In genomic region chr1:202106340-202107284, GRCh38 we compare ENCODE assay signal across 11 cellular contexts. TPM values are rescaled to one million over a fixed set of nuclear protein-coding genes. Genes with fewer than 3 reads are reported as not detected.
DNase-seq lines count a peak whose midpoint lies in the region; FAIRE-seq and TF ChIP-seq lines count a peak whose summit lies in the region.
"Had no signal": no experiment of that assay in that cellular context is flagged by ENCODE, and none has a peak within 500 bp of the region (broad histone marks: within the 10 kb centered on the region; RNA-seq: fewer than 3 reads in every experiment).

No MANE protein-coding gene starts in this region.

- H3K4me1 Mint-ChIP-seq in CD4-positive, alpha-beta memory T cell: no peaks in the 10 kb centered on the region
- H3K4me1 Mint-ChIP-seq: activated B cell treated with CpG ODN at 0.5 μM for 24 hours; activated naive CD8-positive, alpha-beta T cell treated with anti-CD3 and anti-CD28 coated beads, Interleukin-2, amount 50 U/mL, for 24 hours had no signal

- no peaks in the 10 kb centered on the region for H3K36me3 Mint-ChIP-seq in CD4-positive, alpha-beta memory T cell
- H3K36me3 Mint-ChIP-seq: natural killer cell treated with Interleukin-12 subunit alpha and Interleukin-12 subunit beta and Interleukin-15 and Interleukin-18, amount 100 ng/mL, for 72 hours had no signal

- intact Hi-C loops in CD4-positive, alpha-beta memory T cell (cut with micrococcal nuclease): no loop called here

- H3K4me3 ChIP-seq in NT2/D1 (ENCODE audit: insufficient read length, low read depth) (no peak overlapping the region), right atrium auricular region (no peak overlapping the region), small intestine (ENCODE audit: low read depth in 1 of 2, low read length in 2 of 2) (no peak overlapping the region)
- H3K4me3 ChIP-seq in CD4-positive, alpha-beta memory T cell (ENCODE audit: low read length in 2 of 2): no peak overlapping the region

- H3K27me3 Mint-ChIP-seq in CD4-positive, alpha-beta memory T cell: no peaks in the 10 kb centered on the region
- H3K27me3 Mint-ChIP-seq: activated naive CD8-positive, alpha-beta T cell treated with anti-CD3 and anti-CD28 coated beads, Interleukin-2, amount 50 U/mL, for 24 hours had no signal

- peak overlapping the region; percentile 63 for H3K9ac ChIP-seq in NT2/D1 (ENCODE audit: insufficient read length, low read depth)

- H3K4me3 Mint-ChIP-seq in CD4-positive, alpha-beta memory T cell: no peak overlapping the region
- H3K4me3 Mint-ChIP-seq: activated B cell treated with CpG ODN at 0.5 μM for 24 hours; activated naive CD8-positive, alpha-beta T cell treated with anti-CD3 and anti-CD28 coated beads, Interleukin-2, amount 50 U/mL, for 24 hours; natural killer cell treated with Interleukin-12 subunit alpha and Interleukin-12 subunit beta and Interleukin-15 and Interleukin-18, amount 100 ng/mL, for 72 hours had no signal

- H3K9me3 Mint-ChIP-seq in CD4-positive, alpha-beta memory T cell: no peaks in the 10 kb centered on the region
- H3K9me3 Mint-ChIP-seq: activated B cell treated with CpG ODN at 0.5 μM for 24 hours; activated naive CD8-positive, alpha-beta T cell treated with anti-CD3 and anti-CD28 coated beads, Interleukin-2, amount 50 U/mL, for 24 hours; natural killer cell treated with Interleukin-12 subunit alpha and Interleukin-12 subunit beta and Interleukin-15 and Interleukin-18, amount 100 ng/mL, for 72 hours had no signal

- H3K9me3 ChIP-seq in NT2/D1 (ENCODE audit: insufficient read depth, low read length) (no peaks in the 10 kb centered on the region), right atrium auricular region (no peaks in the 10 kb centered on the region), small intestine (ENCODE audit: control insufficient read depth, low read depth) (no peaks in the 10 kb centered on the region)
- no peaks in the 10 kb centered on the region for H3K9me3 ChIP-seq in CD4-positive, alpha-beta memory T cell (ENCODE audit: control insufficient read depth in 1 of 2, low read length in 2 of 2)

- DNase-seq in HT-29 (ENCODE audit: low spot score) (peak; percentile 84), NT2/D1 (ENCODE audit: low read depth, low spot score) (no peak), right atrium auricular region (ENCODE audit: low spot score) (no peak), small intestine (peak; percentile 99), NCI-H1694 treated with DMSO at 0.1 percent for 48 hours (lab: John Stamatoyannopoulos, UW) (no peak), middle frontal gyrus (ENCODE audit: extremely low spot score, low spot score) (no peak), iPS-NIHi7 (ENCODE audit: extremely low spot score) (no peak)
- DNase-seq in CD4-positive, alpha-beta memory T cell: no peak
- DNase-seq: activated B cell treated with CpG ODN at 0.5 μM for 24 hours; activated naive CD8-positive, alpha-beta T cell treated with anti-CD3 and anti-CD28 coated beads, Interleukin-2, amount 50 U/mL, for 24 hours had no signal

- H3K4me1 ChIP-seq in NT2/D1 (ENCODE audit: insufficient read depth, insufficient read length) (peaks cover 30% of the 10 kb centered on the region), right atrium auricular region (peaks cover 0 to 32% of the 10 kb centered on the region in 2 donors), small intestine (ENCODE audit: control insufficient read depth in 2 of 2, insufficient read depth in 1 of 2, low read depth in 1 of 2, low read length in 1 of 2) (peaks cover 4 to 13% of the 10 kb centered on the region in 2 donors)
- H3K4me1 ChIP-seq in CD4-positive, alpha-beta memory T cell (ENCODE audit: insufficient read depth, low read length): no peaks in the 10 kb centered on the region

- FAIRE-seq in small intestine (lab: Jason Lieb, UNC): no peak

- H3K27me3 ChIP-seq in NT2/D1 (ENCODE audit: insufficient read depth, insufficient read length) (no peaks in the 10 kb centered on the region), right atrium auricular region (no peaks in the 10 kb centered on the region), small intestine (ENCODE audit: control insufficient read depth in 2 of 2, insufficient read depth in 2 of 2, low read length in 2 of 2) (no peaks in the 10 kb centered on the region)
- no peaks in the 10 kb centered on the region for H3K27me3 ChIP-seq in CD4-positive, alpha-beta memory T cell (ENCODE audit: insufficient read depth, low read length)

- H3K36me3 ChIP-seq in NT2/D1 (ENCODE audit: insufficient read depth, insufficient read length, low read length): no peaks in the 10 kb centered on the region
- no peaks in the 10 kb centered on the region for H3K36me3 ChIP-seq in right atrium auricular region
- H3K36me3 ChIP-seq in small intestine (ENCODE audit: control insufficient read depth in 2 of 2, insufficient read depth in 2 of 2, low read length in 2 of 2): no peaks in the 10 kb centered on the region
- H3K36me3 ChIP-seq in CD4-positive, alpha-beta memory T cell (ENCODE audit: insufficient read depth, low read length): no peaks in the 10 kb centered on the region

- no peak overlapping the region for H3K27ac Mint-ChIP-seq in CD4-positive, alpha-beta memory T cell
- H3K27ac Mint-ChIP-seq: activated B cell treated with CpG ODN at 0.5 μM for 24 hours; activated naive CD8-positive, alpha-beta T cell treated with anti-CD3 and anti-CD28 coated beads, Interleukin-2, amount 50 U/mL, for 24 hours; natural killer cell treated with Interleukin-12 subunit alpha and Interleukin-12 subunit beta and Interleukin-15 and Interleukin-18, amount 100 ng/mL, for 72 hours had no signal

- POLR2A ChIA-PET in CD4-positive, alpha-beta memory T cell (lab: Charles Lee; ENCODE audit: partially characterized antibody): no interaction called here

- H3K27ac ChIP-seq in right atrium auricular region (peak overlapping the region; percentile 78 to 80), small intestine (ENCODE audit: low read depth in 1 of 2, low read length in 1 of 2) (peak overlapping the region; percentile 97 to 100)
- H3K27ac ChIP-seq in CD4-positive, alpha-beta memory T cell (ENCODE audit: low read depth, low read length): no peak overlapping the region

- CTCF ChIA-PET in CD4-positive, alpha-beta memory T cell (lab: Charles Lee; ENCODE audit: partially characterized antibody): interaction anchor here (1.2 kb wide), 1 partner anchor 87 kb away, joined by 3 read pairs; the partner anchor contains the start of gene LGR6

- 13 to 58% (median 33%) methylated on average over 10 to 11 of the region's 11 CpGs for WGBS in small intestine, 3 donors

- TF ChIP-seq CTCF in right atrium auricular region (IDR thresholded peaks at IDR 0.05): no peak

RNA-seq across cellular contexts. Expression of gene GPR37L1, which starts 16.1 kb away (rescaled TPM):
- total RNA-seq in HT-29 (2014; rRNA removed; shearing (Covaris generic)): 0.69 TPM in 1 of 2 replicates, not detected in the other
- total RNA-seq in right atrium auricular region: under 1 TPM in 1 of 2 donors, not detected in 1; 0.07 TPM
- under 1 TPM in 2 of 3 donors, not detected in 1; 0.22 to 0.37 TPM for polyA plus RNA-seq in small intestine
- total RNA-seq in CD4-positive, alpha-beta memory T cell: not detected
- polyA plus RNA-seq in CD4-positive, alpha-beta memory T cell: under 1 TPM in 1 of 2 donors, not detected in 1; 0.07 TPM
- total RNA-seq: activated B cell treated with CpG ODN at 0.5 μM for 24 hours; natural killer cell treated with Interleukin-12 subunit alpha and Interleukin-12 subunit beta and Interleukin-15 and Interleukin-18, amount 100 ng/mL, for 72 hours had no signal

RNA-seq across cellular contexts. Expression of gene ARL8A, which starts 37.9 kb away (rescaled TPM):
- total RNA-seq in HT-29 (2014; rRNA removed; shearing (Covaris generic)): 17.0 and 21.2 TPM in 2 replicates
- total RNA-seq in right atrium auricular region: 10 to 100 TPM; 30.8 to 41.6 TPM
- 10 to 100 TPM; 17.4 to 23.0 (median 22.2) TPM for polyA plus RNA-seq in small intestine
- 10 to 100 TPM; 48.1 to 55.0 TPM for total RNA-seq in CD4-positive, alpha-beta memory T cell
- polyA plus RNA-seq in CD4-positive, alpha-beta memory T cell: 10 to 100 TPM in 1 of 2 donors, 1 to 10 TPM in 1; 7.1 to 10.8 TPM

RNA-seq across cellular contexts. Expression of gene PTPN7, which starts 53.8 kb away (rescaled TPM):
- total RNA-seq in HT-29 (2014; rRNA removed; shearing (Covaris generic)): 16.3 and 16.8 TPM in 2 replicates
- total RNA-seq in right atrium auricular region: under 1 TPM; 0.41 to 0.63 TPM
- polyA plus RNA-seq in small intestine: 1 to 10 TPM; 1.9 to 8.9 (median 2.5) TPM
- total RNA-seq in CD4-positive, alpha-beta memory T cell: 10 to 100 TPM; 67.6 to 68.4 TPM
- polyA plus RNA-seq in CD4-positive, alpha-beta memory T cell: 10 to 100 TPM; 50.5 to 84.1 TPM

Comparison
In these comparisons a context has a peak if more than half of its experiments do, and no peak if none do; other contexts are left out.
1. DNase-seq: peak in HT-29 (single experiment) and small intestine (single experiment); none in NT2/D1 (single experiment), right atrium auricular region (single experiment), NCI-H1694 treated with DMSO at 0.1 percent for 48 hours (single experiment), CD4-positive, alpha-beta memory T cell (0 of 5), middle frontal gyrus (single experiment) and iPS-NIHi7 (single experiment).
2. RNA of gene PTPN7, which starts 53.8 kb away (total RNA-seq): 67.6 to 68.4 TPM in CD4-positive, alpha-beta memory T cell and 16.3 to 16.8 TPM in HT-29; 0.41 to 0.63 TPM in right atrium auricular region; every median in the first group is over 10 times any median in the second.